1 cellular context compared by ENCODE assay signal in the genomic region with DNA sequence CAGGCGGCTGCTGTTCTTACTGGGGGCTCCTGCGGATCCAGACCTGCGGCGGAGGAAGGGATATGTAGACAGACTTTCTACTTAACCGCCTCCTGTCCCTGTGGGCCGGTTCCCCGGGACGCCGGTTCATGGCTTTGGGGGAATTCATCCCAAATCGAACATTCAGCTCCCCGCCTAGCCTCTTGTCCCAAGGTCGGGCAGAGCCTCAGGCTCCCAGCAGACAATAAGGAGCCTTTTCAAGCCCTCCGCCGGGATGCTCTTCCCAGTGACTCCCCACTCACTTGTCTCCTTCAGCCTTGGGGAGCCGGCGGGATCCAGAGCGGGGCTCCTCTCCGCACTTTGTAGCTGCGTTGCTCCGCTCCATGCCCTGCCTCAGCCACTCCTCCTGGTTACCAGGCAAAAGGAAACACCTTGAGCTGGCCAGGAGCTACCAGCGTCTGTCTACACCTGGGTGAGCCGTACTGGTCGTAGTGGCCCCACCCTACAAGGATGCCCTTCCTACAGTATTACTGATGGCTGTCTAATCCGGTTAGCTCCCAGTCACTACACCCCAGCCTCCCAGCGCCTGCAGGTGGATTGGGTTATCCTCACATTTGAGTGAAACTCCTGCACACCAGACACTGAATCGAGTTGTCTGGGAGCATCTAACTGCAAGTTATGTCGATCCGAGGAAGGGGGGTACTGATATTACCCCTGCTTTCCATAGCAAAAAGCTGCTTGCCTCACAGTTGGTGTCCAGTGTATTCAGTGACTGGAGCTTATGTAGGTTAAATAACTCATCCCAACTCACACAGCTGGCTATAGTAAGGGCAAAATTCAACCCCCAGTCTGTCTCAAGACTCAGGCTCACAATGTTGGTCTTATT.
TF ChIP-seq lines count a peak whose summit lies in the region.

A gene with protein sequence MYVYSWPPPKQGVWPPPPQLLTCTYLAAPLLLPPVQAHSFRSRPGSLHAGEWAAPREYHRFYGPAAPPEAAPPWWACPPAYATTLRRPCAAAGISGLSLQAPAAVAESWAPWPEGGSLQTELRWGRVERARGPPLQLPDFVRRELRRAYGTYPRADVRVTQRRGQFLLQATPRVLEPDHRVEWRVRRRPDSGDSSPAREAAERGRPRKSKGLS (minus strand): TSS at position 439 of the 865 bp plus-strand sequence. CDS start 450 bp downstream, outside the sequence.

TF ChIP-seq in GM23338, 12 proteins besides CTCF, POLR2A, EP300 and RAD21:
- TF ChIP-seq, protein P1, sequence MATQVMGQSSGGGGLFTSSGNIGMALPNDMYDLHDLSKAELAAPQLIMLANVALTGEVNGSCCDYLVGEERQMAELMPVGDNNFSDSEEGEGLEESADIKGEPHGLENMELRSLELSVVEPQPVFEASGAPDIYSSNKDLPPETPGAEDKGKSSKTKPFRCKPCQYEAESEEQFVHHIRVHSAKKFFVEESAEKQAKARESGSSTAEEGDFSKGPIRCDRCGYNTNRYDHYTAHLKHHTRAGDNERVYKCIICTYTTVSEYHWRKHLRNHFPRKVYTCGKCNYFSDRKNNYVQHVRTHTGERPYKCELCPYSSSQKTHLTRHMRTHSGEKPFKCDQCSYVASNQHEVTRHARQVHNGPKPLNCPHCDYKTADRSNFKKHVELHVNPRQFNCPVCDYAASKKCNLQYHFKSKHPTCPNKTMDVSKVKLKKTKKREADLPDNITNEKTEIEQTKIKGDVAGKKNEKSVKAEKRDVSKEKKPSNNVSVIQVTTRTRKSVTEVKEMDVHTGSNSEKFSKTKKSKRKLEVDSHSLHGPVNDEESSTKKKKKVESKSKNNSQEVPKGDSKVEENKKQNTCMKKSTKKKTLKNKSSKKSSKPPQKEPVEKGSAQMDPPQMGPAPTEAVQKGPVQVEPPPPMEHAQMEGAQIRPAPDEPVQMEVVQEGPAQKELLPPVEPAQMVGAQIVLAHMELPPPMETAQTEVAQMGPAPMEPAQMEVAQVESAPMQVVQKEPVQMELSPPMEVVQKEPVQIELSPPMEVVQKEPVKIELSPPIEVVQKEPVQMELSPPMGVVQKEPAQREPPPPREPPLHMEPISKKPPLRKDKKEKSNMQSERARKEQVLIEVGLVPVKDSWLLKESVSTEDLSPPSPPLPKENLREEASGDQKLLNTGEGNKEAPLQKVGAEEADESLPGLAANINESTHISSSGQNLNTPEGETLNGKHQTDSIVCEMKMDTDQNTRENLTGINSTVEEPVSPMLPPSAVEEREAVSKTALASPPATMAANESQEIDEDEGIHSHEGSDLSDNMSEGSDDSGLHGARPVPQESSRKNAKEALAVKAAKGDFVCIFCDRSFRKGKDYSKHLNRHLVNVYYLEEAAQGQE (IDR thresholded peaks at IDR 0.05; ENCODE audit: unreplicated experiment) = no peak
- TF ChIP-seq ZNF114 (CRISPR knock-in tag; IDR thresholded peaks at IDR 0.05) = no peak
- TF ChIP-seq EZH2phosphoT487 (IDR thresholded peaks at IDR 0.05; ENCODE audit: unreplicated experiment) = no peak
- TF ChIP-seq STAT1 (IDR thresholded peaks at IDR 0.05; ENCODE audit: unreplicated experiment) = no peak
- TF ChIP-seq JUNB (IDR thresholded peaks at IDR 0.05; ENCODE audit: unreplicated experiment) = no peak
- TF ChIP-seq CREB1 (CRISPR knock-in tag; IDR thresholded peaks at IDR 0.05; ENCODE audit: low read depth) = no peak
- no peak for TF ChIP-seq ZNF331 (CRISPR knock-in tag; IDR thresholded peaks at IDR 0.05; ENCODE audit: low read depth)
- TF ChIP-seq, protein P2, sequence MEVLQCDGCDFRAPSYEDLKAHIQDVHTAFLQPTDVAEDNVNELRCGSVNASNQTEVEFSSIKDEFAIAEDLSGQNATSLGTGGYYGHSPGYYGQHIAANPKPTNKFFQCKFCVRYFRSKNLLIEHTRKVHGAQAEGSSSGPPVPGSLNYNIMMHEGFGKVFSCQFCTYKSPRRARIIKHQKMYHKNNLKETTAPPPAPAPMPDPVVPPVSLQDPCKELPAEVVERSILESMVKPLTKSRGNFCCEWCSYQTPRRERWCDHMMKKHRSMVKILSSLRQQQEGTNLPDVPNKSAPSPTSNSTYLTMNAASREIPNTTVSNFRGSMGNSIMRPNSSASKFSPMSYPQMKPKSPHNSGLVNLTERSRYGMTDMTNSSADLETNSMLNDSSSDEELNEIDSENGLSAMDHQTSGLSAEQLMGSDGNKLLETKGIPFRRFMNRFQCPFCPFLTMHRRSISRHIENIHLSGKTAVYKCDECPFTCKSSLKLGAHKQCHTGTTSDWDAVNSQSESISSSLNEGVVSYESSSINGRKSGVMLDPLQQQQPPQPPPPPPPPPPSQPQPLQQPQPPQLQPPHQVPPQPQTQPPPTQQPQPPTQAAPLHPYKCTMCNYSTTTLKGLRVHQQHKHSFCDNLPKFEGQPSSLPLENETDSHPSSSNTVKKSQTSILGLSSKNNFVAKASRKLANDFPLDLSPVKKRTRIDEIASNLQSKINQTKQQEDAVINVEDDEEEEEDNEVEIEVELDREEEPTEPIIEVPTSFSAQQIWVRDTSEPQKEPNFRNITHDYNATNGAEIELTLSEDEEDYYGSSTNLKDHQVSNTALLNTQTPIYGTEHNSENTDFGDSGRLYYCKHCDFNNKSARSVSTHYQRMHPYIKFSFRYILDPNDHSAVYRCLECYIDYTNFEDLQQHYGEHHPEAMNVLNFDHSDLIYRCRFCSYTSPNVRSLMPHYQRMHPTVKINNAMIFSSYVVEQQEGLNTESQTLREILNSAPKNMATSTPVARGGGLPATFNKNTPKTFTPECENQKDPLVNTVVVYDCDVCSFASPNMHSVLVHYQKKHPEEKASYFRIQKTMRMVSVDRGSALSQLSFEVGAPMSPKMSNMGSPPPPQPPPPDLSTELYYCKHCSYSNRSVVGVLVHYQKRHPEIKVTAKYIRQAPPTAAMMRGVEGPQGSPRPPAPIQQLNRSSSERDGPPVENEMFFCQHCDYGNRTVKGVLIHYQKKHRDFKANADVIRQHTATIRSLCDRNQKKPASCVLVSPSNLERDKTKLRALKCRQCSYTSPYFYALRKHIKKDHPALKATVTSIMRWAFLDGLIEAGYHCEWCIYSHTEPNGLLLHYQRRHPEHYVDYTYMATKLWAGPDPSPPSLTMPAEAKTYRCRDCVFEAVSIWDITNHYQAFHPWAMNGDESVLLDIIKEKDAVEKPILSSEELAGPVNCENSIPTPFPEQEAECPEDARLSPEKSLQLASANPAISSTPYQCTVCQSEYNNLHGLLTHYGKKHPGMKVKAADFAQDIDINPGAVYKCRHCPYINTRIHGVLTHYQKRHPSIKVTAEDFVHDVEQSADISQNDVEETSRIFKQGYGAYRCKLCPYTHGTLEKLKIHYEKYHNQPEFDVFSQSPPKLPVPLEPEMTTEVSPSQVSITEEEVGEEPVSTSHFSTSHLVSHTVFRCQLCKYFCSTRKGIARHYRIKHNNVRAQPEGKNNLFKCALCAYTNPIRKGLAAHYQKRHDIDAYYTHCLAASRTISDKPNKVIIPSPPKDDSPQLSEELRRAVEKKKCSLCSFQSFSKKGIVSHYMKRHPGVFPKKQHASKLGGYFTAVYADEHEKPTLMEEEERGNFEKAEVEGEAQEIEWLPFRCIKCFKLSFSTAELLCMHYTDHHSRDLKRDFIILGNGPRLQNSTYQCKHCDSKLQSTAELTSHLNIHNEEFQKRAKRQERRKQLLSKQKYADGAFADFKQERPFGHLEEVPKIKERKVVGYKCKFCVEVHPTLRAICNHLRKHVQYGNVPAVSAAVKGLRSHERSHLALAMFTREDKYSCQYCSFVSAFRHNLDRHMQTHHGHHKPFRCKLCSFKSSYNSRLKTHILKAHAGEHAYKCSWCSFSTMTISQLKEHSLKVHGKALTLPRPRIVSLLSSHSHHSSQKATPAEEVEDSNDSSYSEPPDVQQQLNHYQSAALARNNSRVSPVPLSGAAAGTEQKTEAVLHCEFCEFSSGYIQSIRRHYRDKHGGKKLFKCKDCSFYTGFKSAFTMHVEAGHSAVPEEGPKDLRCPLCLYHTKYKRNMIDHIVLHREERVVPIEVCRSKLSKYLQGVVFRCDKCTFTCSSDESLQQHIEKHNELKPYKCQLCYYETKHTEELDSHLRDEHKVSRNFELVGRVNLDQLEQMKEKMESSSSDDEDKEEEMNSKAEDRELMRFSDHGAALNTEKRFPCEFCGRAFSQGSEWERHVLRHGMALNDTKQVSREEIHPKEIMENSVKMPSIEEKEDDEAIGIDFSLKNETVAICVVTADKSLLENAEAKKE (CRISPR knock-in tag; IDR thresholded peaks at IDR 0.05) = no peak
- no peak; the same call in 1 of the 2 replicates for TF ChIP-seq POLR2AphosphoS5 (IDR thresholded peaks at IDR 0.05; ENCODE audit: low read depth)
- no peak for TF ChIP-seq ETS1 (IDR thresholded peaks at IDR 0.05)
- no peak for TF ChIP-seq NANOG (IDR thresholded peaks at IDR 0.05; ENCODE audit: borderline replicate concordance)
